In genomic region chr22:45478108-45478771, GRCh38 we compare ENCODE assay signal across 1 cellular context.
A peak's percentile ranks its signal among the peaks of the same experiment; 100 is the strongest.
TF ChIP-seq lines count a peak whose summit lies in the region.

No MANE protein-coding gene starts in this region.

TF ChIP-seq in HepG2, 621 proteins besides CTCF, POLR2A, EP300 and RAD21 (continued from another document and continues in another):
- TF ChIP-seq SAP130 (CRISPR knock-in tag; IDR thresholded peaks at IDR 0.05; ENCODE audit: low read depth) (peak; percentile 46), HMG20A (CRISPR knock-in tag; IDR thresholded peaks at IDR 0.05; ENCODE audit: borderline replicate concordance) (peak; percentile 32; the same call in 1 of the 2 replicates), ZNF552 (CRISPR knock-in tag; IDR thresholded peaks at IDR 0.05; ENCODE audit: borderline replicate concordance) (no peak), KLF15 (CRISPR knock-in tag; IDR thresholded peaks at IDR 0.05; ENCODE audit: borderline replicate concordance) (no peak), ZBTB38 (CRISPR knock-in tag; IDR thresholded peaks at IDR 0.05) (no peak), TCF7 (IDR thresholded peaks at IDR 0.05; ENCODE audit: low read depth) (peak; percentile 33; the same call in 1 of the 2 replicates), ZMYM3 (CRISPR knock-in tag; IDR thresholded peaks at IDR 0.05) (peak; percentile 65; the same call in 1 of the 2 replicates), THRA (CRISPR knock-in tag; IDR thresholded peaks at IDR 0.05; ENCODE audit: borderline replicate concordance) (peak; percentile 45; the same call in 1 of the 2 replicates), ELF3 (CRISPR knock-in tag; IDR thresholded peaks at IDR 0.05) (0 out of 2 replicates have a peak, but pooled peaks have one; percentile 26), FOXA3 (CRISPR knock-in tag; IDR thresholded peaks at IDR 0.05) (peak; percentile 39; the same call in 1 of the 2 replicates), RFX3 (CRISPR knock-in tag; IDR thresholded peaks at IDR 0.05) (no peak), HNF4G (IDR thresholded peaks at IDR 0.05; ENCODE audit: borderline replicate concordance, low read depth, low read length) (peak; percentile 35; the same call in 1 of the 2 replicates), HNF4G (CRISPR knock-in tag; IDR thresholded peaks at IDR 0.05; ENCODE audit: borderline replicate concordance, low read depth) (no peak), ZFP41 (CRISPR knock-in tag; IDR thresholded peaks at IDR 0.05; ENCODE audit: borderline replicate concordance) (no peak), FOXA1 (IDR thresholded peaks at IDR 0.05) (peak; percentile 58; the same call in 1 of the 2 replicates), FOXA1 (CRISPR knock-in tag; IDR thresholded peaks at IDR 0.05) (0 out of 2 replicates have a peak, but pooled peaks have one; percentile 22), SALL1 (CRISPR knock-in tag; IDR thresholded peaks at IDR 0.05) (peak; percentile 87), CEBPG (CRISPR knock-in tag; IDR thresholded peaks at IDR 0.05) (peak; percentile 30; the same call in 1 of the 2 replicates), SRF (IDR thresholded peaks at IDR 0.05; ENCODE audit: low read depth, low read length) (peak; percentile 90), ZMAT3 (CRISPR knock-in tag; conservative IDR thresholded peaks at IDR 0.05) (0 out of 2 replicates have a peak, but pooled peaks have one; percentile 26), ZNF441 (CRISPR knock-in tag; IDR thresholded peaks at IDR 0.05; ENCODE audit: borderline replicate concordance) (peak; percentile 65; the same call in 1 of the 2 replicates), ZNF414 (CRISPR knock-in tag; IDR thresholded peaks at IDR 0.05) (0 out of 2 replicates have a peak, but pooled peaks have one; percentile 27), HNF4A (CRISPR knock-in tag; IDR thresholded peaks at IDR 0.05) (peak; percentile 66), SOX5 (CRISPR knock-in tag; IDR thresholded peaks at IDR 0.05; ENCODE audit: borderline replicate concordance) (peak; percentile 33; the same call in 1 of the 2 replicates), CENPT (CRISPR knock-in tag; IDR thresholded peaks at IDR 0.05; ENCODE audit: low read depth) (no peak), ZNF264 (CRISPR knock-in tag; IDR thresholded peaks at IDR 0.05) (peak; percentile 81), ZNF10 (CRISPR knock-in tag; IDR thresholded peaks at IDR 0.05; ENCODE audit: borderline replicate concordance, low read depth) (no peak), SRSF9 (IDR thresholded peaks at IDR 0.05; ENCODE audit: borderline replicate concordance, insufficient read depth, low read depth, low read length, poor library complexity, severe bottlenecking) (no peak), FOXP1 (IDR thresholded peaks at IDR 0.05) (no peak), FOXP1 (CRISPR knock-in tag; IDR thresholded peaks at IDR 0.05) (no peak; the same call in 1 of the 2 replicates), PPARG (CRISPR knock-in tag; conservative IDR thresholded peaks at IDR 0.05) (0 out of 2 replicates have a peak, but pooled peaks have one; percentile 7)
- TF ChIP-seq, protein P1, sequence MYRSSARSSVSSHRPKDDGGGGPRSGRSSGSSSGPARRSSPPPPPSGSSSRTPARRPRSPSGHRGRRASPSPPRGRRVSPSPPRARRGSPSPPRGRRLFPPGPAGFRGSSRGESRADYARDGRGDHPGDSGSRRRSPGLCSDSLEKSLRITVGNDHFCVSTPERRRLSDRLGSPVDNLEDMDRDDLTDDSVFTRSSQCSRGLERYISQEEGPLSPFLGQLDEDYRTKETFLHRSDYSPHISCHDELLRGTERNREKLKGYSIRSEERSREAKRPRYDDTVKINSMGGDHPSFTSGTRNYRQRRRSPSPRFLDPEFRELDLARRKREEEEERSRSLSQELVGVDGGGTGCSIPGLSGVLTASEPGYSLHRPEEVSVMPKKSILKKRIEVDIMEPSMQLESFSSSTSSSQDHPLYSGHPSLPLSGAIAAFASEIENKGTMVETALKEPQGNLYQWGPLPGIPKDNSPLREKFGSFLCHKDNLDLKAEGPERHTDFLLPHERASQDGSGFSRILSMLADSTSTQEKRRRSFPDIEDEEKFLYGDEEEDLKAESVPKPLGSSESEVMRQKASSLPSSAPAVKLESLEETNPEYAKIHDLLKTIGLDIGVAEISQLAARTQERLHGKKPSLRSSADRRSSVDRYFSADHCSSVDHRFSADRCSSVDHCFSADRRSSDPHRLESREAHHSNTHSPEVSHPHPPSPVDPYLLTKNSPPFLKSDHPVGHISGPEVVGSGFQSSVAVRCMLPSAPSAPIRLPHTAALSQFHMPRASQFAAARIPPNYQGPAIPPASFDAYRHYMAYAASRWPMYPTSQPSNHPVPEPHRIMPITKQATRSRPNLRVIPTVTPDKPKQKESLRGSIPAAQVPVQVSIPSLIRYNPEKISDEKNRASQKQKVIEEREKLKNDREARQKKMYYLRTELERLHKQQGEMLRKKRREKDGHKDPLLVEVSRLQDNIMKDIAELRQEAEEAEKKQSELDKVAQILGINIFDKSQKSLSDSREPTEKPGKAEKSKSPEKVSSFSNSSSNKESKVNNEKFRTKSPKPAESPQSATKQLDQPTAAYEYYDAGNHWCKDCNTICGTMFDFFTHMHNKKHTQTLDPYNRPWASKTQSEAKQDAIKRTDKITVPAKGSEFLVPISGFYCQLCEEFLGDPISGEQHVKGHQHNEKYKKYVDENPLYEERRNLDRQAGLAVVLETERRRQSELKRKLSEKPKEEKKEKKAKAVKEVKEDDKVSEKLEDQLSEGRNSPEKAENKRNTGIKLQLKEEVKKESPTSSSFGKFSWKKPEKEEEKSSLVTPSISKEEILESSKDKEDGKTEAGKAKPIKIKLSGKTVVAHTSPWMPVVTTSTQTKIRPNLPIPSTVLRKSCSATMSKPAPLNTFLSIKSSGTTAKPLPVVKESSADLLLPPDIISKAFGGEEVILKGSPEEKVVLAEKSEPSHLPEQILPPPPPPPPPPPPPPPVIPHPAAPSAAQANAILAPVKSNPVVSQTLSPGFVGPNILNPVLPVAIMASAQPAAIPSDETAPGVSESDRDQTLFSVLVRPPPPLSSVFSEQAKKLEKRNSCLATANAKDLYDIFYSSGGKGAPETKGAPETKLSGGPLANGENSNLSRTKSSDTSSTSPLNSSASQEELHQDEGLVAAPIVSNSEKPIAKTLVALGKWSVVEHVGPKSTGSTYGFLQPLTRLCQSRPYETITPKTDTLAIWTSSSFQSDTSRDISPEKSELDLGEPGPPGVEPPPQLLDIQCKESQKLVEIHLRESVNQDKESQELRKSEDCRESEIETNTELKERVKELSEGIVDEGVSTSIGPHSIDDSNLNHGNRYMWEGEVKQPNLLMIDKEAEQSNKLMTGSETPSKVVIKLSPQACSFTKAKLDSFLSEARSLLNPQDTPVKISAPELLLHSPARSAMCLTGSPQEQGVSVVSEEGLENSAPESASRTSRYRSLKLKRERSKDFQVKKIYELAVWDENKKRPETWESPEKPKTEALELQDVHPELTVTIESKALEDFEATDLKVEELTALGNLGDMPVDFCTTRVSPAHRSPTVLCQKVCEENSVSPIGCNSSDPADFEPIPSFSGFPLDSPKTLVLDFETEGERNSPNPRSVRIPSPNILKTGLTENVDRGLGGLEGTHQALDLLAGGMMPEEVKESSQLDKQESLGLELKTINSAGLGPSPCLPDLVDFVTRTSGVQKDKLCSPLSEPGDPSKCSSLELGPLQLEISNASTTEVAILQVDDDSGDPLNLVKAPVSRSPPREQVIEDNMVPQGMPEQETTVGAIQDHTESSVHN (CRISPR knock-in tag; IDR thresholded peaks at IDR 0.05) = no peak
- TF ChIP-seq, protein P2, sequence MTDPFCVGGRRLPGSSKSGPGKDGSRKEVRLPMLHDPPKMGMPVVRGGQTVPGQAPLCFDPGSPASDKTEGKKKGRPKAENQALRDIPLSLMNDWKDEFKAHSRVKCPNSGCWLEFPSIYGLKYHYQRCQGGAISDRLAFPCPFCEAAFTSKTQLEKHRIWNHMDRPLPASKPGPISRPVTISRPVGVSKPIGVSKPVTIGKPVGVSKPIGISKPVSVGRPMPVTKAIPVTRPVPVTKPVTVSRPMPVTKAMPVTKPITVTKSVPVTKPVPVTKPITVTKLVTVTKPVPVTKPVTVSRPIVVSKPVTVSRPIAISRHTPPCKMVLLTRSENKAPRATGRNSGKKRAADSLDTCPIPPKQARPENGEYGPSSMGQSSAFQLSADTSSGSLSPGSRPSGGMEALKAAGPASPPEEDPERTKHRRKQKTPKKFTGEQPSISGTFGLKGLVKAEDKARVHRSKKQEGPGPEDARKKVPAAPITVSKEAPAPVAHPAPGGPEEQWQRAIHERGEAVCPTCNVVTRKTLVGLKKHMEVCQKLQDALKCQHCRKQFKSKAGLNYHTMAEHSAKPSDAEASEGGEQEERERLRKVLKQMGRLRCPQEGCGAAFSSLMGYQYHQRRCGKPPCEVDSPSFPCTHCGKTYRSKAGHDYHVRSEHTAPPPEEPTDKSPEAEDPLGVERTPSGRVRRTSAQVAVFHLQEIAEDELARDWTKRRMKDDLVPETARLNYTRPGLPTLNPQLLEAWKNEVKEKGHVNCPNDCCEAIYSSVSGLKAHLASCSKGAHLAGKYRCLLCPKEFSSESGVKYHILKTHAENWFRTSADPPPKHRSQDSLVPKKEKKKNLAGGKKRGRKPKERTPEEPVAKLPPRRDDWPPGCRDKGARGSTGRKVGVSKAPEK (CRISPR knock-in tag; IDR thresholded peaks at IDR 0.05; ENCODE audit: borderline replicate concordance) = 0 out of 2 replicates have a peak, but pooled peaks have one; percentile 34
- TF ChIP-seq, protein P3, sequence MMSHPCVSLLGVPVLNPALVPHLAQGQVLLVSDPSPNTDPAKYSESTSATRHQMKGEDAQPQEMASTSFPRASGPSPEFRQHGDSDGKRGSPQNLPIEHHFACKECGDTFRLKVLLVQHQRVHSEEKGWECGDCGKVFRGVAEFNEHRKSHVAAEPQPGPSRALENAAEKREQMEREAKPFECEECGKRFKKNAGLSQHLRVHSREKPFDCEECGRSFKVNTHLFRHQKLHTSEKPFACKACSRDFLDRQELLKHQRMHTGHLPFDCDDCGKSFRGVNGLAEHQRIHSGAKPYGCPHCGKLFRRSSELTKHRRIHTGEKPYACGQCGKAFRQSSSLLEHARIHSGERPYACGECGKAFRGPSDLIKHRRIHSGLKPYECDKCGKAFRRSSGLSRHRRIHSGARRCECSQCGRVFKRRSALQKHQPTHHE (CRISPR knock-in tag; IDR thresholded peaks at IDR 0.05; ENCODE audit: borderline replicate concordance) = no peak
- TF ChIP-seq, protein P4, sequence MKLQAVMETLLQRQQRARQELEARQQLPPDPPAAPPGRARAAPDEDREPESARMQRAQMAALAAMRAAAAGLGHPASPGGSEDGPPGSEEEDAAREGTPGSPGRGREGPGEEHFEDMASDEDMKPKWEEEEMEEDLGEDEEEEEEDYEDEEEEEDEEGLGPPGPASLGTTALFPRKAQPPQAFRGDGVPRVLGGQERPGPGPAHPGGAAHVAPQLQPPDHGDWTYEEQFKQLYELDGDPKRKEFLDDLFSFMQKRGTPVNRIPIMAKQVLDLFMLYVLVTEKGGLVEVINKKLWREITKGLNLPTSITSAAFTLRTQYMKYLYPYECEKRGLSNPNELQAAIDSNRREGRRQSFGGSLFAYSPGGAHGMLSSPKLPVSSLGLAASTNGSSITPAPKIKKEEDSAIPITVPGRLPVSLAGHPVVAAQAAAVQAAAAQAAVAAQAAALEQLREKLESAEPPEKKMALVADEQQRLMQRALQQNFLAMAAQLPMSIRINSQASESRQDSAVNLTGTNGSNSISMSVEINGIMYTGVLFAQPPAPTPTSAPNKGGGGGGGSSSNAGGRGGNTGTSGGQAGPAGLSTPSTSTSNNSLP (IDR thresholded peaks at IDR 0.05; ENCODE audit: low read depth, low read length) = peak; percentile 64
- TF ChIP-seq, protein P5, sequence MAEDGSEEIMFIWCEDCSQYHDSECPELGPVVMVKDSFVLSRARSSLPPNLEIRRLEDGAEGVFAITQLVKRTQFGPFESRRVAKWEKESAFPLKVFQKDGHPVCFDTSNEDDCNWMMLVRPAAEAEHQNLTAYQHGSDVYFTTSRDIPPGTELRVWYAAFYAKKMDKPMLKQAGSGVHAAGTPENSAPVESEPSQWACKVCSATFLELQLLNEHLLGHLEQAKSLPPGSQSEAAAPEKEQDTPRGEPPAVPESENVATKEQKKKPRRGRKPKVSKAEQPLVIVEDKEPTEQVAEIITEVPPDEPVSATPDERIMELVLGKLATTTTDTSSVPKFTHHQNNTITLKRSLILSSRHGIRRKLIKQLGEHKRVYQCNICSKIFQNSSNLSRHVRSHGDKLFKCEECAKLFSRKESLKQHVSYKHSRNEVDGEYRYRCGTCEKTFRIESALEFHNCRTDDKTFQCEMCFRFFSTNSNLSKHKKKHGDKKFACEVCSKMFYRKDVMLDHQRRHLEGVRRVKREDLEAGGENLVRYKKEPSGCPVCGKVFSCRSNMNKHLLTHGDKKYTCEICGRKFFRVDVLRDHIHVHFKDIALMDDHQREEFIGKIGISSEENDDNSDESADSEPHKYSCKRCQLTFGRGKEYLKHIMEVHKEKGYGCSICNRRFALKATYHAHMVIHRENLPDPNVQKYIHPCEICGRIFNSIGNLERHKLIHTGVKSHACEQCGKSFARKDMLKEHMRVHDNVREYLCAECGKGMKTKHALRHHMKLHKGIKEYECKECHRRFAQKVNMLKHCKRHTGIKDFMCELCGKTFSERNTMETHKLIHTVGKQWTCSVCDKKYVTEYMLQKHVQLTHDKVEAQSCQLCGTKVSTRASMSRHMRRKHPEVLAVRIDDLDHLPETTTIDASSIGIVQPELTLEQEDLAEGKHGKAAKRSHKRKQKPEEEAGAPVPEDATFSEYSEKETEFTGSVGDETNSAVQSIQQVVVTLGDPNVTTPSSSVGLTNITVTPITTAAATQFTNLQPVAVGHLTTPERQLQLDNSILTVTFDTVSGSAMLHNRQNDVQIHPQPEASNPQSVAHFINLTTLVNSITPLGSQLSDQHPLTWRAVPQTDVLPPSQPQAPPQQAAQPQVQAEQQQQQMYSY (CRISPR knock-in tag; IDR thresholded peaks at IDR 0.05) = no peak
- TF ChIP-seq, protein P6, sequence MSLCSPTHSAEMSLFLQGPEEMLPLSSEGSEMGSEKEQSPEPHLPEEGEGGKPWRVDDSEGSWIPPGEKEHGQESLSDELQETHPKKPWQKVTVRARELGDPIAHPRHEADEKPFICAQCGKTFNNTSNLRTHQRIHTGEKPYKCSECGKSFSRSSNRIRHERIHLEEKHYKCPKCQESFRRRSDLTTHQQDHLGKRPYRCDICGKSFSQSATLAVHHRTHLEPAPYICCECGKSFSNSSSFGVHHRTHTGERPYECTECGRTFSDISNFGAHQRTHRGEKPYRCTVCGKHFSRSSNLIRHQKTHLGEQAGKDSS (CRISPR knock-in tag; IDR thresholded peaks at IDR 0.05; ENCODE audit: borderline replicate concordance, low read depth) = no peak
